Comparison of ENCODE assay signal across 1 cellular context in genomic region chr17:43669971-43670644, GRCh38.
TF ChIP-seq lines count a peak whose summit lies in the region.

No MANE protein-coding gene starts in this region.

TF ChIP-seq in H1, 55 proteins besides CTCF, POLR2A, EP300 and RAD21:
- TF ChIP-seq SIRT6 (IDR thresholded peaks at IDR 0.05; ENCODE audit: low read length) (no peak), TBP (IDR thresholded peaks at IDR 0.05; ENCODE audit: low read depth, low read length) (peak; percentile 38; the same call in 1 of the 2 replicates), EGR1 (IDR thresholded peaks at IDR 0.05; ENCODE audit: borderline replicate concordance, low read depth, low read length) (0 out of 2 replicates have a peak, but pooled peaks have one; percentile 12)
